In genomic region chr15:80558631-80559319, GRCh38 we compare ENCODE assay signal across 20 cellular contexts.
"Had no signal": no experiment of that assay in that cellular context is flagged by ENCODE, and none has a peak within 500 bp of the region (broad histone marks: within the 10 kb centered on the region; RNA-seq: fewer than 3 reads in every experiment).

No MANE protein-coding gene starts in this region.

- H3K27ac ChIP-seq: gastroesophageal sphincter, ovary, suprapubic skin, tibial artery had no signal

- H3K9me3 ChIP-seq: gastroesophageal sphincter, ovary, suprapubic skin, tibial artery had no signal

- H3K36me3 Mint-ChIP-seq: memory B cell; natural killer cell; stimulated activated effector memory CD8-positive, alpha-beta T cell treated with anti-CD3 and anti-CD28 coated beads, Interleukin-12 subunit alpha, Interleukin-12 subunit beta, amount 100 ng/mL, for 72 hours had no signal

- H3K9me3 Mint-ChIP-seq: central memory CD8-positive, alpha-beta T cell; dendritic cell treated with granulocyte-macrophage colony-stimulating factor and Interleukin-4, amounts not matched to agents 40 ng/mL and 50 ng/mL, for 4 days; endodermal cell; natural killer cell; neural crest cell; stimulated activated effector memory CD8-positive, alpha-beta T cell treated with anti-CD3 and anti-CD28 coated beads, Interleukin-12 subunit alpha, Interleukin-12 subunit beta, amount 100 ng/mL, for 72 hours had no signal

- H3K4me1 ChIP-seq: gastroesophageal sphincter, tibial artery had no signal

- H3K4me1 Mint-ChIP-seq: central memory CD8-positive, alpha-beta T cell; mesothelial cell of epicardium; neural crest cell; stimulated activated effector memory CD8-positive, alpha-beta T cell treated with anti-CD3 and anti-CD28 coated beads, Interleukin-12 subunit alpha, Interleukin-12 subunit beta, amount 100 ng/mL, for 72 hours had no signal

- DNase-seq: effector CD4-positive, alpha-beta T cell; endodermal cell; kidney; left colon; natural killer cell; ovary; right cardiac atrium; stimulated activated CD4-positive, alpha-beta T cell treated with anti-CD3 and anti-CD28 coated beads, Interleukin-4, amount 100 ng/mL, for 1 hour; stimulated activated CD8-positive, alpha-beta memory T cell treated with anti-CD3 and anti-CD28 coated beads, Interleukin-4, amount 100 ng/mL, for 48 hours; stimulated activated naive CD8-positive, alpha-beta T cell treated with anti-CD3 and anti-CD28 coated beads, Interleukin-15, Interleukin-2, amounts not matched to agents 100 U/mL and 50 U/mL, for 24 hours; tibial artery had no signal

- H3K4me3 Mint-ChIP-seq: central memory CD8-positive, alpha-beta T cell; dendritic cell treated with granulocyte-macrophage colony-stimulating factor and Interleukin-4, amounts not matched to agents 40 ng/mL and 50 ng/mL, for 4 days; endodermal cell; memory B cell; mesothelial cell of epicardium; natural killer cell; neural crest cell; stimulated activated effector memory CD8-positive, alpha-beta T cell treated with anti-CD3 and anti-CD28 coated beads, Interleukin-12 subunit alpha, Interleukin-12 subunit beta, amount 100 ng/mL, for 72 hours had no signal

- H3K36me3 ChIP-seq: ovary, suprapubic skin had no signal

- H3K27ac Mint-ChIP-seq: dendritic cell treated with granulocyte-macrophage colony-stimulating factor and Interleukin-4, amounts not matched to agents 40 ng/mL and 50 ng/mL, for 4 days; endodermal cell; memory B cell; mesothelial cell of epicardium; natural killer cell; stimulated activated effector memory CD8-positive, alpha-beta T cell treated with anti-CD3 and anti-CD28 coated beads, Interleukin-12 subunit alpha, Interleukin-12 subunit beta, amount 100 ng/mL, for 72 hours had no signal

- H3K27me3 ChIP-seq: gastroesophageal sphincter, ovary, suprapubic skin, tibial artery had no signal

- FAIRE-seq: endothelial cell of umbilical vein, kidney had no signal

- ATAC-seq: gastroesophageal sphincter; left colon; natural killer cell; right cardiac atrium; stimulated activated effector memory CD8-positive, alpha-beta T cell treated with anti-CD3 and anti-CD28 coated beads, Interleukin-12 subunit alpha, Interleukin-12 subunit beta, amount 100 ng/mL, for 72 hours; stimulated activated naive CD8-positive, alpha-beta T cell treated with anti-CD3 and anti-CD28 coated beads, Interleukin-15, Interleukin-2, amounts not matched to agents 100 U/mL and 50 U/mL, for 24 hours had no signal

- H3K4me3 ChIP-seq: gastroesophageal sphincter, ovary, suprapubic skin, tibial artery had no signal
